In genomic region chr4:7190668-7191545, GRCh38 we compare ENCODE assay signal across 9 cellular contexts.
"Had no signal": no experiment of that assay in that cellular context is flagged by ENCODE, and none has a peak within 500 bp of the region (broad histone marks: within the 10 kb centered on the region; RNA-seq: fewer than 3 reads in every experiment).

No MANE protein-coding gene starts in this region.

- H3K27ac ChIP-seq: skin epidermis, transverse colon had no signal

- H3K9me3 ChIP-seq: transverse colon had no signal

- DNase-seq: activated CD4-positive, alpha-beta T cell treated with anti-CD3 and anti-CD28 coated beads, Interleukin-2, amount 50 U/mL, for 48 hours; activated naive CD4-positive, alpha-beta T cell treated with anti-CD3 and anti-CD28 coated beads, Interleukin-2, amount 10 ng/mL, durations not matched to agents 7 days and 5 days; activated T-cell treated with anti-CD3 and anti-CD28 coated beads, Interleukin-2, amount 50 U/mL, for 48 hours; central memory CD4-positive, alpha-beta T cell; hypothalamus; nephron progenitor cell; SHP77; transverse colon had no signal

- H3K36me3 ChIP-seq: transverse colon had no signal

- H3K4me3 ChIP-seq: skin epidermis, transverse colon had no signal
